10 cellular contexts compared by ENCODE assay signal in the genomic region with DNA sequence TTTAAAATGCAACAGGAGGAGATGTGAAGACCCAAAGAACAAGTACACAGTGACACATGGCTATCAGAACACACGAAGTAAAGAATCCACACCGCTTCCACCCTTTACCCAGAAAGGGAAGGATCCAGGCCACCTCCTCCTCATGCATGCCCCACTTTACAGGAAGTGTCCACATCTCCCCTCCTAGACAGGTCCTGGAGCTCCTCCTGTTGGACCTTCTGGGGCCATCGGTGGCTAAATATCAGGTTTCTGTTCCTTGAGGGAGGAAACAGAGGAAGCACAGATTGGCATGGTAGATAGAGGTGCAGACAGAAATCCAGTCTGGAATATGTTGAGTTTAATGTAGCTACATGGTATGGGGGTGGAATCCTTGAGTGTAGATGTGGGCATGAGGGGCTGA. TPM values are rescaled to one million over a fixed set of nuclear protein-coding genes. Genes with fewer than 3 reads are reported as not detected.
A peak's percentile ranks its signal among the peaks of the same experiment; 100 is the strongest.
DNase-seq lines count a peak whose midpoint lies in the region; ATAC-seq, FAIRE-seq and TF ChIP-seq lines count a peak whose summit lies in the region.
"Had no signal": no experiment of that assay in that cellular context is flagged by ENCODE, and none has a peak within 500 bp of the region (broad histone marks: within the 10 kb centered on the region; RNA-seq: fewer than 3 reads in every experiment).

No MANE protein-coding gene starts in this region.

- BruUV-seq in endothelial cell of umbilical vein (replicated peaks; lab: Mats Ljungman, UMichigan): no TSS peak

- no peak overlapping the region for H3K4me3 Mint-ChIP-seq in CD8-positive, alpha-beta memory T cell
- H3K4me3 Mint-ChIP-seq: activated T-helper 17 cell treated with anti-CD3 and anti-CD28 coated beads, Interleukin-2, amount 50 U/mL, for 72 hours had no signal

- CTCF ChIA-PET in endothelial cell of umbilical vein (lab: Charles Lee): interaction anchor here (0.8 to 1.5 kb wide), 5 partner anchors 12 to 175 kb away, joined by 3 to 7 read pairs (median 4); no protein-coding TSS in a partner anchor
- CTCF ChIA-PET in CD8-positive, alpha-beta memory T cell (lab: Charles Lee): no interaction called here

- peaks cover 4 to 5% of the 10 kb centered on the region in 2 donors for H3K27me3 Mint-ChIP-seq in CD8-positive, alpha-beta memory T cell
- H3K27me3 Mint-ChIP-seq: activated T-helper 17 cell treated with anti-CD3 and anti-CD28 coated beads, Interleukin-2, amount 50 U/mL, for 72 hours had no signal

- peaks cover 10% of the 10 kb centered on the region for H3K79me2 ChIP-seq in endothelial cell of umbilical vein (ENCODE audit: control insufficient read depth, insufficient read depth, low read length)

- H3K9ac ChIP-seq in endothelial cell of umbilical vein (replicated peaks; ENCODE audit: extremely low read depth, insufficient read depth, low read length): no peak overlapping the region

- POLR2A ChIA-PET in endothelial cell of umbilical vein (lab: Charles Lee): interaction anchor here (0.6 kb wide), 1 partner anchor 175 kb away, joined by 3 read pairs; no protein-coding TSS in a partner anchor
- POLR2A ChIA-PET in CD8-positive, alpha-beta memory T cell (lab: Charles Lee): no interaction called here

- H3K4me2 ChIP-seq in endothelial cell of umbilical vein (ENCODE audit: insufficient read depth, low read length): no peak overlapping the region

- H3K4me1 ChIP-seq in endothelial cell of umbilical vein (ENCODE audit: control insufficient read depth, extremely low read depth, insufficient read depth, low read length) (peaks cover 11% of the 10 kb centered on the region), heart right ventricle (no peaks in the 10 kb centered on the region)
- no peaks in the 10 kb centered on the region for H3K4me1 ChIP-seq in CD8-positive, alpha-beta memory T cell (ENCODE audit: insufficient read depth, low read length)

- no peaks in the 10 kb centered on the region for H3K9me1 ChIP-seq in endothelial cell of umbilical vein (replicated peaks; ENCODE audit: control insufficient read depth, extremely low read depth, insufficient read depth, low read length)

- TF ChIP-seq CTCF in endothelial cell of umbilical vein (IDR thresholded peaks at IDR 0.05; ENCODE audit: extremely low read depth in 1 of 2, insufficient read depth in 1 of 2, low read depth in 1 of 2, low read length in 2 of 2): peak; percentile 17 to 31
- no peak for TF ChIP-seq CTCF in heart right ventricle (IDR thresholded peaks at IDR 0.05)

- no peak for FAIRE-seq in endothelial cell of umbilical vein (lab: Jason Lieb, UNC)

- DNase-seq in SIG-M5 treated with dmso at 0.1 percent for 504 hours (lab: John Stamatoyannopoulos, UW; ENCODE audit: unreplicated experiment) (peak; percentile 34), SIG-M5 (lab: John Stamatoyannopoulos, UW) (no peak), NOMO-1 (lab: John Stamatoyannopoulos, UW; ENCODE audit: unreplicated experiment in 2 of 2) (peak; percentile 21 to 42), endothelial cell of umbilical vein (ENCODE audit: low read depth, low spot score) (peak; percentile 60), renal cortical epithelial cell (ENCODE audit: low read depth) (peak; percentile 42), heart right ventricle (no peak)
- DNase-seq in CD8-positive, alpha-beta memory T cell: no peak

- H3K4me1 Mint-ChIP-seq in CD8-positive, alpha-beta memory T cell: no peaks in the 10 kb centered on the region
- H3K4me1 Mint-ChIP-seq: activated T-helper 17 cell treated with anti-CD3 and anti-CD28 coated beads, Interleukin-2, amount 50 U/mL, for 72 hours had no signal

- no peaks in the 10 kb centered on the region for H3K27me3 ChIP-seq in endothelial cell of umbilical vein (ENCODE audit: control insufficient read depth in 2 of 2, insufficient read depth in 2 of 2, low read length in 2 of 2)
- no peaks in the 10 kb centered on the region for H3K27me3 ChIP-seq in heart right ventricle
- H3K27me3 ChIP-seq in CD8-positive, alpha-beta memory T cell (ENCODE audit: insufficient read depth, low read length, poor library complexity, severe bottlenecking): no peaks in the 10 kb centered on the region

- H3K9me3 Mint-ChIP-seq in CD8-positive, alpha-beta memory T cell: no peaks in the 10 kb centered on the region
- H3K9me3 Mint-ChIP-seq: activated T-helper 17 cell treated with anti-CD3 and anti-CD28 coated beads, Interleukin-2, amount 50 U/mL, for 72 hours had no signal

- H3K36me3 Mint-ChIP-seq in CD8-positive, alpha-beta memory T cell: peaks cover 0 to 3% (median 2%) of the 10 kb centered on the region in 3 donors

- H3K27ac ChIP-seq in endothelial cell of umbilical vein (ENCODE audit: insufficient read depth, low read depth, low read length) (no peak overlapping the region), heart right ventricle (no peak overlapping the region)
- H3K27ac ChIP-seq in CD8-positive, alpha-beta memory T cell (ENCODE audit: low read depth, low read length): no peak overlapping the region
- H3K27ac ChIP-seq: C4-2B had no signal

- WGBS in heart right ventricle, 2 donors: 59 to 62% methylated on average over 3 of the region's 3 CpGs

- dilution Hi-C loops in endothelial cell of umbilical vein (cut with MboI; ENCODE audit: extremely low pct_ligation_motif_present, low sequenced_read_pairs): no loop called here

- H4K20me1 ChIP-seq in endothelial cell of umbilical vein (replicated peaks; ENCODE audit: control insufficient read depth, extremely low read depth, insufficient read depth, low read length): no peaks in the 10 kb centered on the region

- intact Hi-C loops in endothelial cell of umbilical vein (cut with micrococcal nuclease): loop anchor here (5.0 kb wide), 1 partner anchor 87 kb away; no protein-coding TSS in a partner anchor
- intact Hi-C loops in heart right ventricle (cut with DNase I): loop anchor here in 1 of 10 donors (10.0 kb wide), 1 partner anchor 70 kb away; no protein-coding TSS in a partner anchor

- H3K27ac Mint-ChIP-seq in CD8-positive, alpha-beta memory T cell: peak overlapping the region in 1 of 8 donors; percentile 65
- H3K27ac Mint-ChIP-seq: activated T-helper 17 cell treated with anti-CD3 and anti-CD28 coated beads, Interleukin-2, amount 50 U/mL, for 72 hours had no signal

- H3K36me3 ChIP-seq in endothelial cell of umbilical vein (ENCODE audit: control insufficient read depth in 2 of 2, extremely low read depth in 1 of 2, insufficient read depth in 2 of 2, low read length in 2 of 2) (peaks cover 0 to 5% of the 10 kb centered on the region in 2 experiments), heart right ventricle (no peaks in the 10 kb centered on the region)
- no peaks in the 10 kb centered on the region for H3K36me3 ChIP-seq in CD8-positive, alpha-beta memory T cell (ENCODE audit: insufficient read depth, low read length)

- H3K4me3 ChIP-seq in endothelial cell of umbilical vein (replicated peaks in 1 of 3; ENCODE audit: insufficient read depth in 1 of 3, low read depth in 1 of 3, low read length in 3 of 3) (no peak overlapping the region), heart right ventricle (no peak overlapping the region)
- no peak overlapping the region for H3K4me3 ChIP-seq in CD8-positive, alpha-beta memory T cell (ENCODE audit: low read length)

- no peaks in the 10 kb centered on the region for H3K9me3 ChIP-seq in endothelial cell of umbilical vein (replicated peaks; ENCODE audit: control insufficient read depth, insufficient read depth, low read length)
- no peaks in the 10 kb centered on the region for H3K9me3 ChIP-seq in heart right ventricle
- no peaks in the 10 kb centered on the region for H3K9me3 ChIP-seq in CD8-positive, alpha-beta memory T cell (ENCODE audit: low read length)

- TF ChIP-seq POLR2A in endothelial cell of umbilical vein (IDR thresholded peaks at IDR 0.05; ENCODE audit: low read depth, low read length): no peak

- no peak overlapping the region for H2AFZ ChIP-seq in endothelial cell of umbilical vein (ENCODE audit: low read depth, low read length)

- no peak for ATAC-seq in heart right ventricle
- ATAC-seq in GM19324 (IDR thresholded peaks at IDR 0.05; ENCODE audit: low FRiP score, unreplicated experiment): no peak
- ATAC-seq: activated T-helper 17 cell treated with anti-CD3 and anti-CD28 coated beads, Interleukin-2, amount 50 U/mL, for 72 hours had no signal

TF ChIP-seq in endothelial cell of umbilical vein, 7 proteins besides CTCF, POLR2A, EP300 and RAD21 (continues in another document):
- TF ChIP-seq EZH2 (IDR thresholded peaks at IDR 0.05; ENCODE audit: borderline replicate concordance, low read depth, low read length, severe bottlenecking) (no peak), FOS (IDR thresholded peaks at IDR 0.05; ENCODE audit: borderline replicate concordance, insufficient read depth, low read length) (no peak), POLR2AphosphoS5 (IDR thresholded peaks at IDR 0.05; ENCODE audit: insufficient read depth, low read depth, low read length) (no peak), GATA2 (IDR thresholded peaks at IDR 0.05; ENCODE audit: insufficient read depth, insufficient read length, low read depth, low read length) (no peak)

RNA-seq across cellular contexts. Expression of a gene that starts 10.9 kb away (rescaled TPM):
- total RNA-seq in endothelial cell of umbilical vein (24.8 and 25.5 TPM in 2 replicates), renal cortical epithelial cell (11.8 and 26.5 TPM in 2 replicates), heart right ventricle (1 to 10 TPM; 1.4 to 8.3 (median 3.8) TPM)
- polyA plus RNA-seq in endothelial cell of umbilical vein (11.3 and 13.2 TPM in 2 replicates), heart right ventricle (10 to 100 TPM in 1 of 2 donors, 1 to 10 TPM in 1; 1.3 to 17.9 TPM)
- polyA plus RNA-seq in endothelial cell of umbilical vein (2011; cell fraction: cytosol; rRNA removed): 12.2 and 15.2 TPM in 2 replicates
- 74.9 and 76.2 TPM in 2 replicates for polyA plus RNA-seq in endothelial cell of umbilical vein (2011; cell fraction: nucleus; rRNA removed)
- 15.1 and 19.9 TPM in 2 replicates for polyA plus RNA-seq in endothelial cell of umbilical vein (2012)
- polyA minus RNA-seq in endothelial cell of umbilical vein: 16.3 and 20.6 TPM in 2 replicates
- 1.1 TPM for polyA minus RNA-seq in endothelial cell of umbilical vein (2011; cell fraction: cytosol; rRNA and poly(A)+ RNA removed)
- polyA minus RNA-seq in endothelial cell of umbilical vein (2011; cell fraction: nucleus; rRNA and poly(A)+ RNA removed): 23.2 and 30.1 TPM in 2 replicates
- total RNA-seq in CD8-positive, alpha-beta memory T cell: 1 to 10 TPM in 1 of 2 experiments, under 1 TPM in 1; 0.77 to 1.5 TPM
- 0.64 TPM for polyA plus RNA-seq in CD8-positive, alpha-beta memory T cell

RNA-seq across cellular contexts. Expression of a gene that starts 49.4 kb away (rescaled TPM):
- total RNA-seq in endothelial cell of umbilical vein: 7.5 and 8.0 TPM in 2 replicates
- polyA plus RNA-seq in endothelial cell of umbilical vein: 4.2 and 4.5 TPM in 2 replicates
- polyA plus RNA-seq in endothelial cell of umbilical vein (2011; cell fraction: cytosol; rRNA removed): 4.5 and 5.1 TPM in 2 replicates
- 2.4 and 3.4 TPM in 2 replicates for polyA plus RNA-seq in endothelial cell of umbilical vein (2011; cell fraction: nucleus; rRNA removed)
- polyA plus RNA-seq in endothelial cell of umbilical vein (2012): 5.0 and 6.8 TPM in 2 replicates
- 5.8 and 7.2 TPM in 2 replicates for polyA minus RNA-seq in endothelial cell of umbilical vein
- 2.4 TPM for polyA minus RNA-seq in endothelial cell of umbilical vein (2011; cell fraction: cytosol; rRNA and poly(A)+ RNA removed)
- 3.5 and 4.7 TPM in 2 replicates for polyA minus RNA-seq in endothelial cell of umbilical vein (2011; cell fraction: nucleus; rRNA and poly(A)+ RNA removed)
- total RNA-seq in renal cortical epithelial cell: 8.2 and 8.9 TPM in 2 replicates
- 1 to 10 TPM; 1.9 to 6.2 (median 3.0) TPM for total RNA-seq in heart right ventricle
- 1 to 10 TPM; 1.7 to 3.1 TPM for polyA plus RNA-seq in heart right ventricle
- 1 to 10 TPM; 5.4 to 6.2 TPM for total RNA-seq in CD8-positive, alpha-beta memory T cell
- polyA plus RNA-seq in CD8-positive, alpha-beta memory T cell: 0.87 TPM

Comparison
In these comparisons a context has a peak if more than half of its experiments do, and no peak if none do; other contexts are left out.
1. DNase-seq: peak in SIG-M5 treated with dmso at 0.1 percent for 504 hours (single experiment), NOMO-1 (2 of 2), endothelial cell of umbilical vein (single experiment) and renal cortical epithelial cell (single experiment); none in SIG-M5 (single experiment), heart right ventricle (0 of 2) and CD8-positive, alpha-beta memory T cell (0 of 5).
2. CTCF ChIP-seq: peak in endothelial cell of umbilical vein (2 of 2); none in heart right ventricle (0 of 9).